In the genomic region with DNA sequence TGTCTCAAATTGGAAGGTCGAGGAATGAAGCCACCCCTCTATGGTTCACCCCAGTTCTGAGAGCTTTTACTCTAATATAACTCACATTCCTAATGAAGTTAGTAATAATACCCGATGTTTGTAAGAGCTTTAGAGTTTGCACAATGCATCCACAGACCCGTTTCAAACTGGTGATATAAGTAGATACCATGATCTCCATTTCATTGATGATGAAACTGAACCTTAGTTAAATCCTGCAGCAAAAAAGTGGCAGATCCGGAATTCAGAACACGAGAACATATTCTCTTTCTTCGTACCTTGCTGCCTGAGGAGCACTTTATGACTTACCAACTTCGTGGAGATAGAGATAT, we compare ENCODE assay signal across 8 cellular contexts. TPM values are rescaled to one million over a fixed set of nuclear protein-coding genes. Genes with fewer than 3 reads are reported as not detected.
DNase-seq lines count a peak whose midpoint lies in the region; ATAC-seq and TF ChIP-seq lines count a peak whose summit lies in the region.

No MANE protein-coding gene starts in this region.

- H3K9me2 ChIP-seq in hepatocyte (replicated peaks; ENCODE audit: insufficient read depth): no peaks in the 10 kb centered on the region

- H3K4me1 Mint-ChIP-seq in activated CD4-positive, alpha-beta memory T cell treated with anti-CD3 and anti-CD28 coated beads for 36 hours (ENCODE audit: low read depth): peaks cover 18% of the 10 kb centered on the region
- peaks cover 17% of the 10 kb centered on the region for H3K4me1 Mint-ChIP-seq in stimulated activated effector memory CD8-positive, alpha-beta T cell treated with anti-CD3 and anti-CD28 coated beads, Interleukin-12 subunit alpha, Interleukin-12 subunit beta, amount 100 ng/mL, for 72 hours

- 63% methylated on average over 7 of the region's 7 CpGs for WGBS in hepatocyte (ENCODE audit: low lambda C conversion rate, missing lambda C conversion rate)

- H3K36me3 ChIP-seq in HEK293 (ENCODE audit: control insufficient read depth in 2 of 2, insufficient read depth in 1 of 2, low read length in 2 of 2) (peaks cover 0 to 7% of the 10 kb centered on the region in 2 experiments; a peak in 2 of 3 replicates), hepatocyte (replicated peaks; ENCODE audit: insufficient read depth, low read depth) (no peaks in the 10 kb centered on the region)

- H3K4me2 ChIP-seq in hepatocyte: peak overlapping the region; percentile 67

- peak overlapping the region; percentile 43 for H3K4me3 ChIP-seq in HEK293 (ENCODE audit: low read depth, low read length)
- no peak overlapping the region for H3K4me3 ChIP-seq in hepatocyte

- H3K79me2 ChIP-seq in hepatocyte: peaks cover 37% of the 10 kb centered on the region

- H2AFZ ChIP-seq in hepatocyte: peak overlapping the region; percentile 37

- no peak for DNase-seq in activated CD4-positive, alpha-beta memory T cell treated with anti-CD3 and anti-CD28 coated beads for 36 hours
- DNase-seq in hepatocyte (ENCODE audit: low spot score) (no peak), AML-193 (lab: John Stamatoyannopoulos, UW) (no peak), activated gamma-delta T cell treated with Interleukin-2 at 50 U/mL for 16 hours (no peak)
- DNase-seq in stimulated activated effector memory CD8-positive, alpha-beta T cell treated with anti-CD3 and anti-CD28 coated beads, Interleukin-12 subunit alpha, Interleukin-12 subunit beta, amount 100 ng/mL, for 72 hours (ENCODE audit: low spot score in 2 of 2): no peak

- intact Hi-C loops in activated CD4-positive, alpha-beta memory T cell treated with anti-CD3 and anti-CD28 coated beads for 36 hours (cut with micrococcal nuclease): loop anchor here (5.0 kb wide), 1 partner anchor 38 kb away; no protein-coding TSS in a partner anchor

- H3K9me3 Mint-ChIP-seq in activated CD4-positive, alpha-beta memory T cell treated with anti-CD3 and anti-CD28 coated beads for 36 hours: no peaks in the 10 kb centered on the region
- no peaks in the 10 kb centered on the region for H3K9me3 Mint-ChIP-seq in stimulated activated effector memory CD8-positive, alpha-beta T cell treated with anti-CD3 and anti-CD28 coated beads, Interleukin-12 subunit alpha, Interleukin-12 subunit beta, amount 100 ng/mL, for 72 hours

- peaks cover 7% of the 10 kb centered on the region for H4K20me1 ChIP-seq in hepatocyte (ENCODE audit: insufficient read depth, poor library complexity, severe bottlenecking)

- H3K27me3 Mint-ChIP-seq in activated CD4-positive, alpha-beta memory T cell treated with anti-CD3 and anti-CD28 coated beads for 36 hours: peaks cover 13% of the 10 kb centered on the region

- TF ChIP-seq CTCF in HEK293 (tag by site-specific recombination; IDR thresholded peaks at IDR 0.05) (no peak), hepatocyte (IDR thresholded peaks at IDR 0.05; ENCODE audit: poor library complexity) (no peak)

- H3K27me3 ChIP-seq in hepatocyte: no peaks in the 10 kb centered on the region

- POLR2A ChIA-PET in HEK293 (lab: Yijun Ruan, JAX): interaction anchor here (0.7 to 3.1 kb wide), 15 partner anchors 11 to 189 kb away, joined by 3 to 27 read pairs (median 5); no protein-coding TSS in a partner anchor
- POLR2A ChIA-PET in activated CD4-positive, alpha-beta memory T cell treated with anti-CD3 and anti-CD28 coated beads for 36 hours (lab: Charles Lee): interaction anchor here (0.9 kb wide), 1 partner anchor 37 kb away, joined by 6 read pairs; no protein-coding TSS in a partner anchor

- H3K36me3 Mint-ChIP-seq in activated CD4-positive, alpha-beta memory T cell treated with anti-CD3 and anti-CD28 coated beads for 36 hours: no peaks in the 10 kb centered on the region
- no peaks in the 10 kb centered on the region for H3K36me3 Mint-ChIP-seq in stimulated activated effector memory CD8-positive, alpha-beta T cell treated with anti-CD3 and anti-CD28 coated beads, Interleukin-12 subunit alpha, Interleukin-12 subunit beta, amount 100 ng/mL, for 72 hours

- CTCF ChIA-PET in HEK293 (lab: Yijun Ruan, JAX): interaction anchor here (0.7 to 2.9 kb wide), 5 partner anchors 10 to 95 kb away, joined by 4 to 44 read pairs (median 5); no protein-coding TSS in a partner anchor
- CTCF ChIA-PET in activated CD4-positive, alpha-beta memory T cell treated with anti-CD3 and anti-CD28 coated beads for 36 hours (lab: Charles Lee): interaction anchor here (1.0 to 10.9 kb wide), 2 partner anchors 37 to 95 kb away, joined by 4 to 78 read pairs; no protein-coding TSS in a partner anchor

- H3K27ac ChIP-seq in HEK293 (ENCODE audit: extremely low read depth, low read depth, low read length) (peak overlapping the region; percentile 32; the same call in 1 of the 2 replicates), hepatocyte (peak overlapping the region; percentile 26)

- no peak for ATAC-seq in stimulated activated effector memory CD8-positive, alpha-beta T cell treated with anti-CD3 and anti-CD28 coated beads, Interleukin-12 subunit alpha, Interleukin-12 subunit beta, amount 100 ng/mL, for 72 hours
- no peak for ATAC-seq in activated CD4-positive, CD25-positive, alpha-beta regulatory T cell treated with anti-CD3 and anti-CD28 coated beads, Interleukin-2, amount 50 U/mL, for 24 hours
- no peak for ATAC-seq in GM18498 (IDR thresholded peaks at IDR 0.05; ENCODE audit: unreplicated experiment)

- peak overlapping the region; percentile 81 for H3K4me3 Mint-ChIP-seq in activated CD4-positive, alpha-beta memory T cell treated with anti-CD3 and anti-CD28 coated beads for 36 hours
- H3K4me3 Mint-ChIP-seq in stimulated activated effector memory CD8-positive, alpha-beta T cell treated with anti-CD3 and anti-CD28 coated beads, Interleukin-12 subunit alpha, Interleukin-12 subunit beta, amount 100 ng/mL, for 72 hours: peak overlapping the region; percentile 72

- H3K9me3 ChIP-seq in HEK293 (ENCODE audit: control insufficient read depth, insufficient read depth, low read depth, low read length) (no peaks in the 10 kb centered on the region), hepatocyte (ENCODE audit: low read depth) (no peaks in the 10 kb centered on the region)

- no peak overlapping the region for H3K27ac Mint-ChIP-seq in activated CD4-positive, alpha-beta memory T cell treated with anti-CD3 and anti-CD28 coated beads for 36 hours
- no peak overlapping the region for H3K27ac Mint-ChIP-seq in stimulated activated effector memory CD8-positive, alpha-beta T cell treated with anti-CD3 and anti-CD28 coated beads, Interleukin-12 subunit alpha, Interleukin-12 subunit beta, amount 100 ng/mL, for 72 hours

- H3K4me1 ChIP-seq in HEK293 (ENCODE audit: control insufficient read depth, insufficient read depth, low read length) (peaks cover 9% of the 10 kb centered on the region), hepatocyte (ENCODE audit: insufficient read depth) (peaks cover 10% of the 10 kb centered on the region)

TF ChIP-seq in HEK293, 187 proteins besides CTCF, POLR2A, EP300 and RAD21:
- TF ChIP-seq ZNF335 (tag by site-specific recombination; conservative IDR thresholded peaks at IDR 0.05) (peak; percentile 74), ZNF274 (IDR thresholded peaks at IDR 0.05; ENCODE audit: low read length) (no peak), ZNF274 (tag by site-specific recombination; IDR thresholded peaks at IDR 0.05; ENCODE audit: borderline replicate concordance) (no peak), ZXDB (tag by site-specific recombination; IDR thresholded peaks at IDR 0.05) (no peak), ZBTB17 (tag by site-specific recombination; IDR thresholded peaks at IDR 0.05) (0 out of 2 replicates have a peak, but pooled peaks have one; percentile 22), ZNF132 (tag by site-specific recombination; IDR thresholded peaks at IDR 0.05; ENCODE audit: borderline replicate concordance) (no peak), HOXD13 (CRISPR knock-in tag; IDR thresholded peaks at IDR 0.05; ENCODE audit: borderline replicate concordance) (no peak), ZNF629 (tag by site-specific recombination; IDR thresholded peaks at IDR 0.05) (no peak), ZNF155 (tag by site-specific recombination; IDR thresholded peaks at IDR 0.05) (no peak), ZNF175 (tag by site-specific recombination; IDR thresholded peaks at IDR 0.05) (no peak), ZNF140 (tag by site-specific recombination; IDR thresholded peaks at IDR 0.05) (no peak), GLIS2 (tag by site-specific recombination; IDR thresholded peaks at IDR 0.05) (no peak), SP3 (tag by site-specific recombination; IDR thresholded peaks at IDR 0.05) (no peak), FEZF1 (tag by site-specific recombination; IDR thresholded peaks at IDR 0.05) (no peak), ZNF664 (tag by site-specific recombination; IDR thresholded peaks at IDR 0.05) (no peak), ZNF354C (tag by site-specific recombination; IDR thresholded peaks at IDR 0.05; ENCODE audit: borderline replicate concordance, low read depth) (no peak)

RNA-seq across cellular contexts. Expression of gene RBFOX2, which starts 0.8 kb away (rescaled TPM):
- total RNA-seq in activated CD4-positive, alpha-beta memory T cell treated with anti-CD3 and anti-CD28 coated beads for 36 hours: 1 to 10 TPM; 4.3 to 4.6 TPM
- 94.7 and 133 TPM in 2 replicates for total RNA-seq in hepatocyte
- polyA plus RNA-seq in hepatocyte: 76.7 and 84.2 TPM in 2 replicates

Comparison
In these comparisons a context has a peak if more than half of its experiments do, and no peak if none do; other contexts are left out.
1. RNA of gene RBFOX2, which starts 0.8 kb away (total RNA-seq): 94.7 to 133 TPM in hepatocyte; 4.3 to 4.6 TPM in activated CD4-positive, alpha-beta memory T cell treated with anti-CD3 and anti-CD28 coated beads for 36 hours; every median in the first group is over 10 times any median in the second.